In genomic region chr7:127066974-127067373, GRCh38 we compare ENCODE assay signal across 11 cellular contexts.
DNase-seq lines count a peak whose midpoint lies in the region; TF ChIP-seq lines count a peak whose summit lies in the region.
"Had no signal": no experiment of that assay in that cellular context is flagged by ENCODE, and none has a peak within 500 bp of the region (broad histone marks: within the 10 kb centered on the region; RNA-seq: fewer than 3 reads in every experiment).

No MANE protein-coding gene starts in this region.

- no peaks in the 10 kb centered on the region for H3K27me3 ChIP-seq in KMS-11 (ENCODE audit: insufficient read depth, low read depth)
- no peaks in the 10 kb centered on the region for H3K27me3 ChIP-seq in WERI-Rb-1 (ENCODE audit: insufficient read depth, low read depth, severe bottlenecking)
- no peaks in the 10 kb centered on the region for H3K27me3 ChIP-seq in prostate gland (replicated peaks; ENCODE audit: insufficient read depth)
- H3K27me3 ChIP-seq: ascending aorta had no signal

- H3K4me3 ChIP-seq in KMS-11 (IDR thresholded peaks at IDR 0.05; ENCODE audit: insufficient read depth, low read depth, low read length) (no peak overlapping the region), WERI-Rb-1 (ENCODE audit: low read depth, low read length) (no peak overlapping the region), prostate gland (no peak overlapping the region)
- H3K4me3 ChIP-seq: ascending aorta, heart left ventricle had no signal

- no peak overlapping the region for H3K9ac ChIP-seq in KMS-11

- H4K20me1 ChIP-seq in KMS-11 (ENCODE audit: insufficient read depth), result no peaks in the 10 kb centered on the region

- H3K9me3 ChIP-seq in WERI-Rb-1 (ENCODE audit: severe bottlenecking) (no peaks in the 10 kb centered on the region), prostate gland (no peaks in the 10 kb centered on the region)
- H3K9me3 ChIP-seq: ascending aorta had no signal

- intact Hi-C loops in prostate gland (cut with DNase I), result no loop called here

- no peaks in the 10 kb centered on the region for H3K36me3 ChIP-seq in KMS-11 (ENCODE audit: insufficient read depth)
- no peaks in the 10 kb centered on the region for H3K36me3 ChIP-seq in WERI-Rb-1
- no peaks in the 10 kb centered on the region for H3K36me3 ChIP-seq in prostate gland
- H3K36me3 ChIP-seq: ascending aorta, heart left ventricle had no signal

- no peaks in the 10 kb centered on the region for H3K79me2 ChIP-seq in KMS-11 (ENCODE audit: insufficient read depth, low read depth)

- whole genome bisulfite sequencing in prostate gland, result 73% methylated on average over 3 of the region's 3 CpGs

- peak; percentile 15 to 50 (median 18) for DNase-seq in NCI-H1417 (lab: John Stamatoyannopoulos, UW)
- no peak for DNase-seq in NCI-H1417 treated with DMSO at 0.1 percent for 48 hours (lab: John Stamatoyannopoulos, UW)
- DNase-seq in WERI-Rb-1, result peak; percentile 59
- DNase-seq in prostate gland (ENCODE audit: low spot score), result peak; percentile 10
- no peak for DNase-seq in hippocampal formation (lab: John Stamatoyannopoulos, UW)
- no peak for DNase-seq in T-helper 1 cell
- DNase-seq in dedifferentiated amniotic fluid mesenchymal stem cell (ENCODE audit: extremely low spot score), result no peak
- DNase-seq: activated T-cell treated with anti-CD3 and anti-CD28 coated beads, Interleukin-2, amount 50 U/mL, for 4 hours; heart left ventricle had no signal

- H3K4me1 ChIP-seq in KMS-11 (ENCODE audit: low read depth, poor library complexity, severe bottlenecking), result no peaks in the 10 kb centered on the region
- H3K4me1 ChIP-seq in prostate gland (replicated peaks), result no peaks in the 10 kb centered on the region
- H3K4me1 ChIP-seq: ascending aorta, heart left ventricle had no signal

- no peak for TF ChIP-seq POLR2A in prostate gland (IDR thresholded peaks at IDR 0.05)

- H3K27ac ChIP-seq in KMS-11 (no peak overlapping the region), WERI-Rb-1 (no peak overlapping the region), prostate gland (no peak overlapping the region)
- H3K27ac ChIP-seq: ascending aorta, heart left ventricle had no signal

- H3K4me2 ChIP-seq in KMS-11, result no peak overlapping the region

- TF ChIP-seq CTCF in KMS-11 (conservative IDR thresholded peaks at IDR 0.05; ENCODE audit: low read depth, low read length) (peak; percentile 34; the same call in 1 of the 2 replicates), WERI-Rb-1 (IDR thresholded peaks at IDR 0.05; ENCODE audit: low read depth, low read length) (peak; percentile 55), prostate gland (IDR thresholded peaks at IDR 0.05) (peak in 2 of 4 experiments; percentile 18 to 22)

- H2AFZ ChIP-seq in KMS-11 (ENCODE audit: low read depth), result no peak overlapping the region

Comparison
In these comparisons a context has a peak if more than half of its experiments do, and no peak if none do; other contexts are left out.
1. DNase-seq: peak in NCI-H1417 (3 of 3), WERI-Rb-1 (single experiment) and prostate gland (single experiment); none in NCI-H1417 treated with DMSO at 0.1 percent for 48 hours (single experiment), hippocampal formation (0 of 2), T-helper 1 cell (0 of 5) and dedifferentiated amniotic fluid mesenchymal stem cell (single experiment).